ENCODE assay signal across 1 cellular context in the genomic region with DNA sequence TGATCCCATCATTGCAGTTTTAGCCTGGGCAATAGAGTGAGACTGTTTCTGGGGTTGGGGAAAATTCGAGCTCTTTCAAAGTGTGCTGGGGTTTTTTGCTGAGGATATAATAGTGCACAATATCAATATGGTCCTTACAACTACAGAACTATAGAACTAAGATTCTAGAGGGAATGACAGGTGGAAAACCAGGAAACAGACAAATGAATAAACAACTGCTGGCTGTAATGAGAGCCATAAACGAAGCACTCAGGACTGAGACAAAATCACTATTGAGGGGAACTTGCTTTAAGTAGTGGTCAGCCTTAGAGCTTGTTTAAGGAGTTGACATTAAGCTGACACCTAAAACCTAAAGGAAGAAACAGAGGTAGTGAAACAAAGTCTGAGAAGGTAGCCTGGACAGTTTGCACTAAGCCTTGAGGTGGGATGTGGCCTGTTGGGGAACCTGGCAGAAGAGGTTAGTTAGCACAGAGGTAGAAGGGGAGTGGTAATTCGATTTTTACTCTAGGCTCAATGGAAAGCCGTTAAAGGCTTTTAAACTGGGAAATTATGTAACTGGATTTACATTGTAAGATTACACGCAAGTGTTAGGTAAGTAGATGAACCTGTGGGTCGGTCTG.
TF ChIP-seq lines count a peak whose summit lies in the region.

No MANE protein-coding gene starts in this region.

TF ChIP-seq in A549, 52 proteins besides CTCF, POLR2A, EP300 and RAD21:
- TF ChIP-seq, protein P1, sequence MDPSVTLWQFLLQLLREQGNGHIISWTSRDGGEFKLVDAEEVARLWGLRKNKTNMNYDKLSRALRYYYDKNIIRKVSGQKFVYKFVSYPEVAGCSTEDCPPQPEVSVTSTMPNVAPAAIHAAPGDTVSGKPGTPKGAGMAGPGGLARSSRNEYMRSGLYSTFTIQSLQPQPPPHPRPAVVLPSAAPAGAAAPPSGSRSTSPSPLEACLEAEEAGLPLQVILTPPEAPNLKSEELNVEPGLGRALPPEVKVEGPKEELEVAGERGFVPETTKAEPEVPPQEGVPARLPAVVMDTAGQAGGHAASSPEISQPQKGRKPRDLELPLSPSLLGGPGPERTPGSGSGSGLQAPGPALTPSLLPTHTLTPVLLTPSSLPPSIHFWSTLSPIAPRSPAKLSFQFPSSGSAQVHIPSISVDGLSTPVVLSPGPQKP (IDR thresholded peaks at IDR 0.05; ENCODE audit: low read depth, low read length) = no peak
- no peak for TF ChIP-seq MAZ (IDR thresholded peaks at IDR 0.05; ENCODE audit: borderline replicate concordance, low read depth, low read length)
- TF ChIP-seq, protein P2, sequence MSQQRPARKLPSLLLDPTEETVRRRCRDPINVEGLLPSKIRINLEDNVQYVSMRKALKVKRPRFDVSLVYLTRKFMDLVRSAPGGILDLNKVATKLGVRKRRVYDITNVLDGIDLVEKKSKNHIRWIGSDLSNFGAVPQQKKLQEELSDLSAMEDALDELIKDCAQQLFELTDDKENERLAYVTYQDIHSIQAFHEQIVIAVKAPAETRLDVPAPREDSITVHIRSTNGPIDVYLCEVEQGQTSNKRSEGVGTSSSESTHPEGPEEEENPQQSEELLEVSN (IDR thresholded peaks at IDR 0.05; ENCODE audit: borderline replicate concordance, low read depth) = no peak
- no peak for TF ChIP-seq TP53 (CRISPR knock-in tag; IDR thresholded peaks at IDR 0.05)
- no peak for TF ChIP-seq GATA3 (IDR thresholded peaks at IDR 0.05; ENCODE audit: borderline replicate concordance)
- no peak for TF ChIP-seq KDM5A (IDR thresholded peaks at IDR 0.05)
- TF ChIP-seq, protein P3, sequence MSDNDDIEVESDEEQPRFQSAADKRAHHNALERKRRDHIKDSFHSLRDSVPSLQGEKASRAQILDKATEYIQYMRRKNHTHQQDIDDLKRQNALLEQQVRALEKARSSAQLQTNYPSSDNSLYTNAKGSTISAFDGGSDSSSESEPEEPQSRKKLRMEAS (IDR thresholded peaks at IDR 0.05) = no peak
- TF ChIP-seq RARB (CRISPR knock-in tag; IDR thresholded peaks at IDR 0.05) = no peak
- no peak for TF ChIP-seq HOXA7 (CRISPR knock-in tag; IDR thresholded peaks at IDR 0.05)
- no peak for TF ChIP-seq CHD4 (IDR thresholded peaks at IDR 0.05; ENCODE audit: borderline replicate concordance)
- TF ChIP-seq KDM1A (IDR thresholded peaks at IDR 0.05; ENCODE audit: low read depth) = no peak
- TF ChIP-seq FOSL2 (IDR thresholded peaks at IDR 0.05) = no peak
- TF ChIP-seq FOSL2 (CRISPR knock-in tag; IDR thresholded peaks at IDR 0.05) = no peak
- TF ChIP-seq, protein P4, sequence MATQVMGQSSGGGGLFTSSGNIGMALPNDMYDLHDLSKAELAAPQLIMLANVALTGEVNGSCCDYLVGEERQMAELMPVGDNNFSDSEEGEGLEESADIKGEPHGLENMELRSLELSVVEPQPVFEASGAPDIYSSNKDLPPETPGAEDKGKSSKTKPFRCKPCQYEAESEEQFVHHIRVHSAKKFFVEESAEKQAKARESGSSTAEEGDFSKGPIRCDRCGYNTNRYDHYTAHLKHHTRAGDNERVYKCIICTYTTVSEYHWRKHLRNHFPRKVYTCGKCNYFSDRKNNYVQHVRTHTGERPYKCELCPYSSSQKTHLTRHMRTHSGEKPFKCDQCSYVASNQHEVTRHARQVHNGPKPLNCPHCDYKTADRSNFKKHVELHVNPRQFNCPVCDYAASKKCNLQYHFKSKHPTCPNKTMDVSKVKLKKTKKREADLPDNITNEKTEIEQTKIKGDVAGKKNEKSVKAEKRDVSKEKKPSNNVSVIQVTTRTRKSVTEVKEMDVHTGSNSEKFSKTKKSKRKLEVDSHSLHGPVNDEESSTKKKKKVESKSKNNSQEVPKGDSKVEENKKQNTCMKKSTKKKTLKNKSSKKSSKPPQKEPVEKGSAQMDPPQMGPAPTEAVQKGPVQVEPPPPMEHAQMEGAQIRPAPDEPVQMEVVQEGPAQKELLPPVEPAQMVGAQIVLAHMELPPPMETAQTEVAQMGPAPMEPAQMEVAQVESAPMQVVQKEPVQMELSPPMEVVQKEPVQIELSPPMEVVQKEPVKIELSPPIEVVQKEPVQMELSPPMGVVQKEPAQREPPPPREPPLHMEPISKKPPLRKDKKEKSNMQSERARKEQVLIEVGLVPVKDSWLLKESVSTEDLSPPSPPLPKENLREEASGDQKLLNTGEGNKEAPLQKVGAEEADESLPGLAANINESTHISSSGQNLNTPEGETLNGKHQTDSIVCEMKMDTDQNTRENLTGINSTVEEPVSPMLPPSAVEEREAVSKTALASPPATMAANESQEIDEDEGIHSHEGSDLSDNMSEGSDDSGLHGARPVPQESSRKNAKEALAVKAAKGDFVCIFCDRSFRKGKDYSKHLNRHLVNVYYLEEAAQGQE (IDR thresholded peaks at IDR 0.05) = no peak
- TF ChIP-seq HDAC2 (IDR thresholded peaks at IDR 0.05) = no peak
- no peak for TF ChIP-seq HOXB13 (CRISPR knock-in tag; IDR thresholded peaks at IDR 0.05; ENCODE audit: low read depth)
- no peak for TF ChIP-seq HEYL (CRISPR knock-in tag; IDR thresholded peaks at IDR 0.05)
- no peak for TF ChIP-seq PHF8 (IDR thresholded peaks at IDR 0.05; ENCODE audit: borderline replicate concordance, low read depth)
- TF ChIP-seq, protein P5, sequence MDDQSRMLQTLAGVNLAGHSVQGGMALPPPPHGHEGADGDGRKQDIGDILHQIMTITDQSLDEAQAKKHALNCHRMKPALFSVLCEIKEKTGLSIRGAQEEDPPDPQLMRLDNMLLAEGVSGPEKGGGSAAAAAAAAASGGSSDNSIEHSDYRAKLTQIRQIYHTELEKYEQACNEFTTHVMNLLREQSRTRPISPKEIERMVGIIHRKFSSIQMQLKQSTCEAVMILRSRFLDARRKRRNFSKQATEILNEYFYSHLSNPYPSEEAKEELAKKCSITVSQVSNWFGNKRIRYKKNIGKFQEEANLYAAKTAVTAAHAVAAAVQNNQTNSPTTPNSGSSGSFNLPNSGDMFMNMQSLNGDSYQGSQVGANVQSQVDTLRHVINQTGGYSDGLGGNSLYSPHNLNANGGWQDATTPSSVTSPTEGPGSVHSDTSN (IDR thresholded peaks at IDR 0.05) = no peak
- no peak for TF ChIP-seq RNF2 (IDR thresholded peaks at IDR 0.05; ENCODE audit: borderline replicate concordance, low read depth)
